ENCODE assay signal across 14 cellular contexts in the genomic region with DNA sequence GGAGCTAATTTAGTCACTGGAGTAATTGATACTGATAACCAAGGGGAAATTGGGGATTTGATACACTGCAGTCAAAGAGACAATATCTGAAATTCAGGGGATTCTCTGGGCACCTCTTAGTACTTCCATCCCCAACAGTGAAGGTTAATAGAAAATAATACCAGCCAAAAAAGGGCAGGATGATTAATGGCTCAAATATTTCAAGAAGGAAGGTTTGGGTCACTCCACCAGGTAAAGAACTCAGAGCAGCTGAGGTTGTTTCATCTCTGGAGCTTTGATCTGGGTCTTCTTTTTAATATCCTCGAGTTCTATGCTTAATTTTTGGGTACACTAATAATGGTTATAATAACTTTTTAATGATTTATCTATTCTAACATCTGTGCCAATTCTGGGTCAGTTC.
"Had no signal": no experiment of that assay in that cellular context is flagged by ENCODE, and none has a peak within 500 bp of the region (broad histone marks: within the 10 kb centered on the region; RNA-seq: fewer than 3 reads in every experiment).

No MANE protein-coding gene starts in this region.

- H3K4me3 ChIP-seq: coronary artery, gastrocnemius medialis, lung, psoas muscle had no signal

- H3K27me3 ChIP-seq: gastrocnemius medialis, neutrophil had no signal

- H3K36me3 ChIP-seq: gastrocnemius medialis, neutrophil had no signal

- DNase-seq: effector CD8-positive, alpha-beta T cell; gastrocnemius medialis; glutamatergic neuron; left cardiac atrium; left ventricle myocardium superior; naive thymus-derived CD4-positive, alpha-beta T cell; psoas muscle; small intestine; stimulated activated CD4-positive, alpha-beta T cell treated with anti-CD3 and anti-CD28 coated beads, Interleukin-12 subunit alpha, Interleukin-12 subunit beta, amount 100 ng/mL, for 4 hours; stimulated activated CD4-positive, alpha-beta T cell treated with anti-CD3 and anti-CD28 coated beads, Interleukin-2, amount 100 ng/mL, for 48 hours; stimulated activated naive CD4-positive, alpha-beta T cell treated with Interleukin-2 at 50 U/mL for 16 hours had no signal

- ATAC-seq: gastrocnemius medialis; left cardiac atrium; left ventricle myocardium superior; naive thymus-derived CD4-positive, alpha-beta T cell had no signal

- H3K9me3 ChIP-seq: gastrocnemius medialis, neutrophil, psoas muscle had no signal

- H3K27ac ChIP-seq: coronary artery, gastrocnemius medialis, neutrophil, psoas muscle had no signal
